26 cellular contexts compared by ENCODE assay signal in the genomic region with DNA sequence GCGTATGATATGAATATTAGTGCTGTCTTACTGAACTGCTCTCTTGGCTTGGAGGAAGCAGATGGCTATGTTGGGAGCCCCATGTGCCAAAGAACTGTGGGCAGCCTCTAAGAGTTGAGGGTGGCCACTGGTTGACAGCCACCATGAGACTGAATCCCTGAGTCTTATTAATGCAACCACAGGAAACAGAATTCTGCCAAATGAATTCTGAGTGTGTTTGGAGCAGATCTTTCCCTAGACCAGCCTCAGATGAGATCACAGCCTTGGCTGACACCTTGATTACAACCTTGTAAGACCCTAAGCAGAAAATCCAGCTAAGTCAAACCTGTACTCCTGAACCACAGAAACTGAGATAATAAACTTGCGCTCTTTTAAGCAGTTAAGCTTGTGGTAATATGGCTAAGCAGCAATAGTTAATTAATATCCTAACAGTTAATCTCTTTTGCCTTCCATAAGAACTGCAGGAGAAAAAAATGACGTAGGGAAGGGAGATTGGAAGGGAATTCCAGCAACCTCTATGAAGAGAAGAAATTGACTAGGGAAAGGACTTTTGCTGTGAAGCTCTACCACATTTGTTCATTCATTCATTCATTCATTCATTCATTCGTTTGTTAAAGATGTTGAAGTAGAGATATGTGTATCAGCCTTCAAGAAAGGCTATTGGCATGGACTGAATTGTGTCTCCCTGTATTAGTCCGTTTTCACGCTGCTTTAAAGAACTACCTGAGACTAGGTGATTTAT. TPM values are rescaled to one million over a fixed set of nuclear protein-coding genes. Genes with fewer than 3 reads are reported as not detected.
DNase-seq lines count a peak whose midpoint lies in the region; ATAC-seq, FAIRE-seq and TF ChIP-seq lines count a peak whose summit lies in the region.
"Had no signal": no experiment of that assay in that cellular context is flagged by ENCODE, and none has a peak within 500 bp of the region (broad histone marks: within the 10 kb centered on the region; RNA-seq: fewer than 3 reads in every experiment).

No MANE protein-coding gene starts in this region.

- H3K4me1 Mint-ChIP-seq in progenitor cell of endocrine pancreas (ENCODE audit: low read depth): peaks cover 21% of the 10 kb centered on the region
- H3K4me1 Mint-ChIP-seq: IgD-negative memory B cell had no signal

- no peaks in the 10 kb centered on the region for H3K27me3 ChIP-seq in MG63

- H3K27me3 Mint-ChIP-seq in progenitor cell of endocrine pancreas: peaks cover 3% of the 10 kb centered on the region

- H3K9me3 ChIP-seq in MG63: peaks cover 2% of the 10 kb centered on the region; the same call in 1 of the 2 replicates
- H3K9me3 ChIP-seq: SK-N-SH had no signal

- DNase-seq in GM12892 (ENCODE audit: insufficient read length): no peak
- peak; percentile 33 for DNase-seq in MG63
- peak; percentile 47 for DNase-seq in astrocyte of the spinal cord (ENCODE audit: low read depth, low spot score)
- no peak for DNase-seq in progenitor cell of endocrine pancreas (ENCODE audit: low spot score, unreplicated experiment)
- DNase-seq in GOT3 (lab: John Stamatoyannopoulos, UW): no peak
- DNase-seq in inferior parietal cortex (ENCODE audit: extremely low spot score): no peak
- DNase-seq in COLO829 (ENCODE audit: low spot score): no peak
- DNase-seq: CD4-positive, CD25-positive, alpha-beta regulatory T cell; COR-L47; DND-41; HCEC 1CT; Karpas-422; NCI-H1048; NCI-H1436; NCI-H2029 treated with DMSO at 0.1 percent for 48 hours; NCI-H226; NCI-H510A treated with DMSO at 0.1 percent for 48 hours; NCI-H748 treated with DMSO at 0.1 percent for 48 hours; SIG-M5; SK-N-SH had no signal

- in situ Hi-C loops in astrocyte of the spinal cord (cut with HindIII; ENCODE audit: low sequenced_read_pairs): no loop called here

- H3K4me3 ChIP-seq in MG63 (no peak overlapping the region), astrocyte of the spinal cord (ENCODE audit: low read depth, low read length) (no peak overlapping the region)

- peak overlapping the region; percentile 29 for H3K27ac Mint-ChIP-seq in progenitor cell of endocrine pancreas
- H3K27ac Mint-ChIP-seq: CD4-positive, CD25-positive, alpha-beta regulatory T cell had no signal

- H3K4me3 Mint-ChIP-seq in progenitor cell of endocrine pancreas (ENCODE audit: low read depth): no peak overlapping the region
- H3K4me3 Mint-ChIP-seq: CD4-positive, CD25-positive, alpha-beta regulatory T cell had no signal

- H3K9me3 Mint-ChIP-seq in progenitor cell of endocrine pancreas (ENCODE audit: low read depth): no peaks in the 10 kb centered on the region

- no peaks in the 10 kb centered on the region for H3K36me3 ChIP-seq in MG63

- TF ChIP-seq CTCF in astrocyte of the spinal cord (IDR thresholded peaks at IDR 0.05; ENCODE audit: low read depth, low read length) (no peak), progenitor cell of endocrine pancreas (IDR thresholded peaks at IDR 0.05; ENCODE audit: unreplicated experiment) (no peak)

- no peak for TF ChIP-seq POLR2A in GM12892 (IDR thresholded peaks at IDR 0.05; ENCODE audit: low read depth, low read length)

- H3K36me3 Mint-ChIP-seq in progenitor cell of endocrine pancreas (ENCODE audit: insufficient read depth): no peaks in the 10 kb centered on the region
- H3K36me3 Mint-ChIP-seq: CD4-positive, CD25-positive, alpha-beta regulatory T cell; IgD-negative memory B cell had no signal

- FAIRE-seq in GM12892 (lab: Jason Lieb, UNC): peak; percentile 33
- FAIRE-seq: GM12891, GM18507, HTR-8/SVneo had no signal

- ATAC-seq in GM21515 (IDR thresholded peaks at IDR 0.05; ENCODE audit: unreplicated experiment): no peak
- ATAC-seq: Panc1 had no signal

RNA-seq across cellular contexts. Expression of a gene that starts 26.8 kb away (rescaled TPM):
- 10.1 TPM for polyA plus RNA-seq in GM12892 (2012; ENCODE audit: missing spikeins)
- total RNA-seq in MG63 (2014; rRNA removed; shearing (Covaris generic); ENCODE audit: low replicate concordance): 95.6 and 135 TPM in 2 replicates
- 8.4 and 9.4 TPM in 2 replicates for total RNA-seq in progenitor cell of endocrine pancreas
- polyA plus RNA-seq: CD4-positive, CD25-positive, alpha-beta regulatory T cell had no signal

RNA-seq across cellular contexts. Expression of a gene that starts 37.7 kb away (rescaled TPM):
- polyA plus RNA-seq in GM12892 (2012; ENCODE audit: missing spikeins): 6.9 TPM
- 16.7 and 23.2 TPM in 2 replicates for total RNA-seq in MG63 (2014; rRNA removed; shearing (Covaris generic); ENCODE audit: low replicate concordance)
- total RNA-seq in progenitor cell of endocrine pancreas: 43.8 and 44.9 TPM in 2 replicates

Comparison
In these comparisons a context has a peak if more than half of its experiments do, and no peak if none do; other contexts are left out.
1. DNase-seq: peak in MG63 (single experiment) and astrocyte of the spinal cord (single experiment); none in GM12892 (single experiment), progenitor cell of endocrine pancreas (single experiment), GOT3 (single experiment), inferior parietal cortex (single experiment) and COLO829 (single experiment).